ENCODE assay signal across 8 cellular contexts in genomic region chr5:88666761-88667186, GRCh38.
DNase-seq lines count a peak whose midpoint lies in the region; ATAC-seq and TF ChIP-seq lines count a peak whose summit lies in the region.

No MANE protein-coding gene starts in this region.

- dilution Hi-C loops in mammary epithelial cell (cut with HindIII; ENCODE audit: low sequenced_read_pairs), result no loop called here

- H3K4me3 Mint-ChIP-seq in MCF 10A (ENCODE audit: unreplicated experiment), result peak overlapping the region; percentile 65

- H3K4me1 ChIP-seq in mammary epithelial cell (ENCODE audit: insufficient read depth, low read length) (no peaks in the 10 kb centered on the region), iPS-18a (ENCODE audit: control insufficient read depth, low read depth, low read length) (peaks cover 81% of the 10 kb centered on the region), tibial nerve (peaks cover 0 to 43% (median under 1%) of the 10 kb centered on the region in 4 donors)

- H3K9ac ChIP-seq in mammary epithelial cell (ENCODE audit: insufficient read depth, low read length), result no peak overlapping the region
- H3K9ac ChIP-seq in iPS-18a (ENCODE audit: low read length), result peak overlapping the region; percentile 24

- no peak for TF ChIP-seq EP300 in tibial nerve (IDR thresholded peaks at IDR 0.05)

- WGBS in mammary epithelial cell (ENCODE audit: low coverage, missing lambda C conversion rate), result 33% methylated on average over 15 of the region's 16 CpGs
- 4% methylated on average over 16 of the region's 16 CpGs for WGBS in tibial nerve, 2 donors

- H3K36me3 Mint-ChIP-seq in MCF 10A (ENCODE audit: insufficient read depth, unreplicated experiment), result no peaks in the 10 kb centered on the region

- TF ChIP-seq CTCF in MCF 10A (IDR thresholded peaks at IDR 0.05; ENCODE audit: unreplicated experiment) (no peak), mammary epithelial cell (conservative IDR thresholded peaks at IDR 0.05 in 1 of 2, IDR thresholded peaks at IDR 0.05 in 1 of 2; ENCODE audit: extremely low read depth in 1 of 2, insufficient read depth in 1 of 2, low read depth in 1 of 2, low read length in 2 of 2) (no peak), VCaP (conservative IDR thresholded peaks at IDR 0.05) (no peak), tibial nerve (IDR thresholded peaks at IDR 0.05) (no peak)

- H3K9me3 ChIP-seq in mammary epithelial cell (replicated peaks; ENCODE audit: insufficient read depth, low read length), result no peaks in the 10 kb centered on the region
- no peaks in the 10 kb centered on the region for H3K9me3 ChIP-seq in iPS-18a (ENCODE audit: control insufficient read depth, low read depth, low read length)
- H3K9me3 ChIP-seq in tibial nerve, result no peaks in the 10 kb centered on the region

- H3K36me3 ChIP-seq in mammary epithelial cell (ENCODE audit: insufficient read depth, low read length) (no peaks in the 10 kb centered on the region), iPS-18a (ENCODE audit: control insufficient read depth, low read depth, low read length) (no peaks in the 10 kb centered on the region), tibial nerve (no peaks in the 10 kb centered on the region)

- no peak for TF ChIP-seq POLR2A in tibial nerve (IDR thresholded peaks at IDR 0.05)

- no peaks in the 10 kb centered on the region for H4K20me1 ChIP-seq in mammary epithelial cell (ENCODE audit: insufficient read depth, low read length)

- no peak overlapping the region for H3K27ac Mint-ChIP-seq in MCF 10A (ENCODE audit: low read depth, unreplicated experiment)

- peaks cover 96% of the 10 kb centered on the region for H3K27me3 Mint-ChIP-seq in MCF 10A (ENCODE audit: insufficient read depth, unreplicated experiment)

- no peak overlapping the region for H2AFZ ChIP-seq in mammary epithelial cell (ENCODE audit: low read depth, low read length)

- in situ Hi-C loops in mammary epithelial cell (cut with MboI; ENCODE audit: low sequenced_read_pairs in 2 of 2), result no loop called here

- no TSS peak for BruUV-seq in MCF 10A (replicated peaks; lab: Mats Ljungman, UMichigan)
- BruUV-seq in mammary epithelial cell (replicated peaks; lab: Mats Ljungman, UMichigan), result no TSS peak

- no peak overlapping the region for H3K4me2 ChIP-seq in mammary epithelial cell (ENCODE audit: insufficient read depth, low read depth, low read length)

- H3K27ac ChIP-seq in mammary epithelial cell (ENCODE audit: insufficient read depth, low read depth, low read length), result no peak overlapping the region
- H3K27ac ChIP-seq in VCaP, result peak overlapping the region; percentile 17; the same call in 1 of the 2 replicates
- H3K27ac ChIP-seq in iPS-18a (ENCODE audit: low read length), result no peak overlapping the region
- peak overlapping the region; percentile 51 to 88 (median 73) for H3K27ac ChIP-seq in tibial nerve

- no peaks in the 10 kb centered on the region for H3K9me3 Mint-ChIP-seq in MCF 10A (ENCODE audit: unreplicated experiment)

- POLR2A ChIA-PET in MCF 10A (lab: Yijun Ruan, JAX), result no interaction called here

- no peaks in the 10 kb centered on the region for H3K79me2 ChIP-seq in mammary epithelial cell (ENCODE audit: insufficient read depth, low read length)

- DNase-seq in MCF 10A (ENCODE audit: unreplicated experiment), result no peak
- no peak for DNase-seq in mammary epithelial cell
- DNase-seq in tibial nerve (ENCODE audit: low spot score in 2 of 2), result no peak
- no peak for DNase-seq in NCI-H2081 (lab: John Stamatoyannopoulos, UW)
- no peak for DNase-seq in AG20443 (ENCODE audit: low spot score)

- H3K4me1 Mint-ChIP-seq in MCF 10A (ENCODE audit: insufficient read depth, unreplicated experiment), result no peaks in the 10 kb centered on the region

- peak; percentile 54 for ATAC-seq in HG03135 (IDR thresholded peaks at IDR 0.05; ENCODE audit: unreplicated experiment)

- H3K4me3 ChIP-seq in mammary epithelial cell (replicated peaks in 1 of 3; ENCODE audit: insufficient read depth in 1 of 3, low read depth in 2 of 3, low read length in 3 of 3) (no peak overlapping the region), iPS-18a (ENCODE audit: low read length) (peak overlapping the region; percentile 55), tibial nerve (peak overlapping the region; percentile 31 to 44 (median 41))

- H3K27me3 ChIP-seq in mammary epithelial cell (ENCODE audit: insufficient read depth, low read length) (peaks cover 55% of the 10 kb centered on the region), iPS-18a (ENCODE audit: control insufficient read depth, insufficient read depth, low read length) (peaks cover 100% of the 10 kb centered on the region), tibial nerve (peaks cover 0 to 96% of the 10 kb centered on the region in 2 donors)

- intact Hi-C loops in MCF 10A (cut with micrococcal nuclease) (no loop called here), mammary epithelial cell (cut with micrococcal nuclease) (no loop called here)

- CTCF ChIA-PET in MCF 10A (lab: Yijun Ruan, JAX) (interaction anchor here (0.7 to 2.9 kb wide), 5 partner anchors 14 to 886 kb away, joined by 3 to 13 read pairs (median 4); no protein-coding TSS in a partner anchor), mammary epithelial cell (lab: Charles Lee; ENCODE audit: low non-redundant PET) (no interaction called here)

Comparison
In these comparisons a context has a peak if more than half of its experiments do, and no peak if none do; other contexts are left out.
1. H3K27ac ChIP-seq: peak in VCaP (single experiment) and tibial nerve (4 of 4); none in mammary epithelial cell (single experiment) and iPS-18a (single experiment).
2. H3K4me3 ChIP-seq: peak in iPS-18a (single experiment) and tibial nerve (4 of 4); none in mammary epithelial cell (0 of 3).